ENCODE assay signal across 22 cellular contexts in genomic region chr22:27003301-27003700, GRCh38.
DNase-seq lines count a peak whose midpoint lies in the region; FAIRE-seq and TF ChIP-seq lines count a peak whose summit lies in the region.
"Had no signal": no experiment of that assay in that cellular context is flagged by ENCODE, and none has a peak within 500 bp of the region (broad histone marks: within the 10 kb centered on the region; RNA-seq: fewer than 3 reads in every experiment).

No MANE protein-coding gene starts in this region.

- H3K9me3 ChIP-seq in SJCRH30 (replicated peaks) (no peaks in the 10 kb centered on the region), H1 (ENCODE audit: insufficient read depth in 2 of 2, low read depth in 1 of 2, low read length in 1 of 2) (peaks cover 7% of the 10 kb centered on the region in 2 experiments), neural progenitor cell (ENCODE audit: low read depth) (no peaks in the 10 kb centered on the region), tibial artery (no peaks in the 10 kb centered on the region), adrenal gland (replicated peaks in 1 of 3) (no peaks in the 10 kb centered on the region), ascending aorta (no peaks in the 10 kb centered on the region), neuronal stem cell (replicated peaks in 1 of 2; ENCODE audit: control insufficient read depth in 2 of 2, insufficient read depth in 1 of 2, low read depth in 1 of 2, low read length in 2 of 2) (no peaks in the 10 kb centered on the region)
- H3K9me3 ChIP-seq: Caco-2 had no signal

- peaks cover 35% of the 10 kb centered on the region for H3K4me1 Mint-ChIP-seq in neural progenitor cell

- H3K79me2 ChIP-seq in H1 (ENCODE audit: control insufficient read depth in 1 of 2, insufficient read depth in 2 of 2, low read length in 2 of 2) (no peaks in the 10 kb centered on the region), neural progenitor cell (ENCODE audit: low read depth) (no peaks in the 10 kb centered on the region)

- no peak overlapping the region for H2BK12ac ChIP-seq in H1 (ENCODE audit: low read depth, low read length)
- H2BK12ac ChIP-seq in neuronal stem cell (ENCODE audit: low read length), result no peak overlapping the region

- H3K14ac ChIP-seq in H1 (ENCODE audit: insufficient read length) (no peak overlapping the region), neuronal stem cell (ENCODE audit: low read length) (no peak overlapping the region)

- FAIRE-seq in H1 (lab: Jason Lieb, UNC), result no peak
- FAIRE-seq: A204.1, GM12892, GM18507, H54 had no signal

- H3K27me3 ChIP-seq in SJCRH30, result no peaks in the 10 kb centered on the region
- no peaks in the 10 kb centered on the region; a peak in 1 of 7 replicates for H3K27me3 ChIP-seq in H1 (replicated peaks in 1 of 4; ENCODE audit: control insufficient read depth in 3 of 4, extremely low read depth in 1 of 4, insufficient read depth in 3 of 4, low read length in 3 of 4)
- no peaks in the 10 kb centered on the region for H3K27me3 ChIP-seq in neural progenitor cell
- H3K27me3 ChIP-seq in tibial artery, result no peaks in the 10 kb centered on the region
- peaks cover 11% of the 10 kb centered on the region for H3K27me3 ChIP-seq in adrenal gland
- no peaks in the 10 kb centered on the region for H3K27me3 ChIP-seq in ascending aorta
- H3K27me3 ChIP-seq in neuronal stem cell (ENCODE audit: control insufficient read depth in 3 of 3, insufficient read depth in 3 of 3, low read depth in 1 of 3, low read length in 3 of 3), result peaks cover 0 to 6% (median 0%) of the 10 kb centered on the region in 3 experiments

- H3K56ac ChIP-seq in H1 (replicated peaks; ENCODE audit: insufficient read length, low read depth, low read length), result no peak overlapping the region

- H4K91ac ChIP-seq in H1 (replicated peaks; ENCODE audit: insufficient read length, low read length) (no peak overlapping the region), neuronal stem cell (ENCODE audit: low read depth, low read length, poor library complexity) (no peak overlapping the region)

- H2BK20ac ChIP-seq in H1 (ENCODE audit: low read length), result no peak overlapping the region

- H3K18ac ChIP-seq in H1 (ENCODE audit: extremely low read depth, low read length) (no peak overlapping the region), neuronal stem cell (ENCODE audit: low read length) (no peak overlapping the region)

- H3K4me1 ChIP-seq in SJCRH30 (peaks cover 39% of the 10 kb centered on the region), H1 (replicated peaks in 1 of 4; ENCODE audit: control insufficient read depth in 3 of 4, insufficient read depth in 4 of 4, low read length in 3 of 4) (0 out of 7 replicates have a peak, but pooled peaks cover 0 to 2% (median 0%) of the 10 kb centered on the region in 4 experiments), neural progenitor cell (peaks cover 9% of the 10 kb centered on the region), tibial artery (peaks cover 0 to 24% (median 6%) of the 10 kb centered on the region in 4 donors), adrenal gland (replicated peaks in 1 of 2) (no peaks in the 10 kb centered on the region), ascending aorta (no peaks in the 10 kb centered on the region), neuronal stem cell (ENCODE audit: control insufficient read depth in 2 of 2, insufficient read depth in 1 of 2, low read depth in 1 of 2, low read length in 2 of 2) (peaks cover 2 to 4% of the 10 kb centered on the region in 2 donors)
- H3K4me1 ChIP-seq: Caco-2 had no signal

- no peak for TF ChIP-seq EP300 in H1 (IDR thresholded peaks at IDR 0.05; ENCODE audit: borderline replicate concordance in 1 of 2, low read depth in 2 of 2, low read length in 2 of 2)

- intact Hi-C loops in tibial artery (cut with DNase I; ENCODE audit: low total_unique reads), result no loop called here
- intact Hi-C loops in adrenal gland (cut with DNase I), result no loop called here
- intact Hi-C loops in ascending aorta (cut with DNase I), result no loop called here

- no peak overlapping the region for H2BK15ac ChIP-seq in H1 (ENCODE audit: low read length)
- H2BK15ac ChIP-seq in neuronal stem cell (ENCODE audit: low read length), result no peak overlapping the region

- H3F3A ChIP-seq in neural progenitor cell (ENCODE audit: low read depth), result no peaks in the 10 kb centered on the region

- H3K23ac ChIP-seq in H1 (ENCODE audit: insufficient read length) (no peak overlapping the region), neuronal stem cell (ENCODE audit: low read depth, low read length, poor library complexity) (no peak overlapping the region)

- 89% methylated on average over 11 of the region's 11 CpGs; no CpG with 5 or more reads in 1 of the 2 experiments for WGBS in H1 (ENCODE audit: extremely low coverage in 1 of 2, insufficient coverage in 1 of 2, insufficient read length in 1 of 2, insufficient replicate concordance in 2 of 2, low coverage in 1 of 2, low lambda C conversion rate in 2 of 2, missing lambda C conversion rate in 1 of 2), 2 experiments
- WGBS in adrenal gland, 4 donors, result 74 to 81% (median 80%) methylated on average over 11 of the region's 11 CpGs
- WGBS in neuronal stem cell (ENCODE audit: extremely low coverage in 2 of 2, insufficient read length in 2 of 2, insufficient replicate concordance in 1 of 2), 2 donors, result no CpG with 5 or more reads among the region's 11 CpGs

- H4K20me1 ChIP-seq in H1 (replicated peaks in 1 of 2; ENCODE audit: control insufficient read depth in 1 of 2, insufficient read depth in 2 of 2, low read length in 2 of 2) (peaks cover 0 to 1% of the 10 kb centered on the region in 2 experiments), neural progenitor cell (ENCODE audit: low read depth) (no peaks in the 10 kb centered on the region)

- H2BK120ac ChIP-seq in H1 (replicated peaks; ENCODE audit: low read depth, low read length) (no peak overlapping the region), neuronal stem cell (ENCODE audit: low read depth, low read length) (no peak overlapping the region)

- no peak for TF ChIP-seq RAD21 in H1 (IDR thresholded peaks at IDR 0.05 in 1 of 2, conservative IDR thresholded peaks at IDR 0.05 in 1 of 2; ENCODE audit: low read depth in 2 of 2, low read length in 2 of 2)

- POLR2A ChIA-PET in H1 (lab: Charles Lee; ENCODE audit: partially characterized antibody), result no interaction called here

- H3K4me3 Mint-ChIP-seq in neural progenitor cell, result peak overlapping the region; percentile 45
- H3K4me3 Mint-ChIP-seq: CD4-positive, alpha-beta T cell; HFFc6 had no signal

- H4K5ac ChIP-seq in H1 (ENCODE audit: insufficient read length, low read depth, low read length), result no peak overlapping the region

- peaks cover 2% of the 10 kb centered on the region for H3K27me3 Mint-ChIP-seq in neural progenitor cell (ENCODE audit: insufficient read depth, low read depth)
- H3K27me3 Mint-ChIP-seq: CD4-positive, alpha-beta T cell had no signal

- H2BK5ac ChIP-seq in H1 (ENCODE audit: low read depth, low read length) (no peak overlapping the region), neuronal stem cell (ENCODE audit: low read length) (no peak overlapping the region)

- no peaks in the 10 kb centered on the region for H3K36me3 Mint-ChIP-seq in neural progenitor cell

- 0 out of 2 replicates have a peak overlapping the region, but pooled peaks have one; percentile 12 for H2AK5ac ChIP-seq in H1 (ENCODE audit: low read depth, low read length)
- no peak overlapping the region for H2AK5ac ChIP-seq in neuronal stem cell (ENCODE audit: low read depth, low read length)

- H4K8ac ChIP-seq in H1 (ENCODE audit: extremely low read depth, insufficient read depth, low read length) (no peak overlapping the region), neuronal stem cell (ENCODE audit: low read depth, low read length) (no peak overlapping the region)

- H3K36me3 ChIP-seq in SJCRH30 (no peaks in the 10 kb centered on the region), H1 (ENCODE audit: control insufficient read depth in 2 of 4, insufficient read depth in 4 of 4, low read length in 3 of 4) (no peaks in the 10 kb centered on the region; a peak in 1 of 8 replicates), neural progenitor cell (no peaks in the 10 kb centered on the region), tibial artery (no peaks in the 10 kb centered on the region), adrenal gland (replicated peaks in 1 of 2) (no peaks in the 10 kb centered on the region), ascending aorta (no peaks in the 10 kb centered on the region), neuronal stem cell (replicated peaks in 1 of 2; ENCODE audit: control insufficient read depth in 2 of 2, insufficient read depth in 2 of 2, low read length in 2 of 2) (no peaks in the 10 kb centered on the region)

- peaks cover 2% of the 10 kb centered on the region; the same call in 1 of the 2 replicates for H3K23me2 ChIP-seq in H1 (ENCODE audit: low read depth, low read length)

- no peaks in the 10 kb centered on the region for H3K79me1 ChIP-seq in H1 (ENCODE audit: low read depth, low read length)
- H3K79me1 ChIP-seq in neuronal stem cell (ENCODE audit: low read depth, low read length), result no peaks in the 10 kb centered on the region

- no peak for TF ChIP-seq CTCF in H1 (IDR thresholded peaks at IDR 0.05; ENCODE audit: control extremely low read depth in 1 of 3, insufficient read depth in 1 of 3, low read depth in 1 of 3, low read length in 3 of 3)
- TF ChIP-seq CTCF in neural progenitor cell (IDR thresholded peaks at IDR 0.05), result no peak
- no peak for TF ChIP-seq CTCF in tibial artery (IDR thresholded peaks at IDR 0.05)
- no peak for TF ChIP-seq CTCF in adrenal gland (IDR thresholded peaks at IDR 0.05)
- no peak for TF ChIP-seq CTCF in ascending aorta (IDR thresholded peaks at IDR 0.05)

- peak overlapping the region; percentile 8; the same call in 1 of the 2 replicates for H2AFZ ChIP-seq in H1 (ENCODE audit: low read length)
- no peak overlapping the region for H2AFZ ChIP-seq in neural progenitor cell (replicated peaks)
- no peak overlapping the region for H2AFZ ChIP-seq in neuronal stem cell (ENCODE audit: low read length)

- H3K27ac Mint-ChIP-seq in neural progenitor cell, result peak overlapping the region; percentile 73
- H3K27ac Mint-ChIP-seq: CD4-positive, alpha-beta T cell; HFFc6 had no signal

- CTCF ChIA-PET in H1 (lab: Charles Lee; ENCODE audit: partially characterized antibody), result no interaction called here

- H3K9ac ChIP-seq in H1 (replicated peaks in 1 of 4; ENCODE audit: extremely low read depth in 1 of 4, low read depth in 3 of 4, low read length in 3 of 4), result no peak overlapping the region
- no peak overlapping the region for H3K9ac ChIP-seq in neural progenitor cell
- H3K9ac ChIP-seq in neuronal stem cell (ENCODE audit: low read depth, low read length, poor library complexity), result no peak overlapping the region

- H3K27ac ChIP-seq in SJCRH30 (peak overlapping the region; percentile 91), H1 (ENCODE audit: low read depth, low read length) (no peak overlapping the region), neural progenitor cell (no peak overlapping the region), tibial artery (peak overlapping the region; percentile 8 to 29), adrenal gland (no peak overlapping the region), ascending aorta (no peak overlapping the region), neuronal stem cell (replicated peaks; ENCODE audit: low read length) (no peak overlapping the region)
- H3K27ac ChIP-seq: C4-2B, HL-60 had no signal

- H3K4me3 ChIP-seq in SJCRH30 (peak overlapping the region; percentile 36), H1 (ENCODE audit: extremely low read depth in 1 of 4, insufficient read depth in 2 of 4, low read depth in 3 of 4, low read length in 4 of 4) (no peak overlapping the region), neural progenitor cell (no peak overlapping the region), tibial artery (no peak overlapping the region), adrenal gland (no peak overlapping the region), ascending aorta (no peak overlapping the region), neuronal stem cell (ENCODE audit: low read length in 2 of 2) (no peak overlapping the region)

- DNase-seq in SJCRH30, result peak; percentile 88 to 90
- no peak for DNase-seq in H1 (ENCODE audit: low read depth in 1 of 2, low spot score in 2 of 2)
- no peak for DNase-seq in neural progenitor cell (ENCODE audit: low spot score)
- no peak for DNase-seq in tibial artery
- DNase-seq in AML-193 (lab: John Stamatoyannopoulos, UW), result no peak
- no peak for DNase-seq in adrenal gland
- DNase-seq in ascending aorta (ENCODE audit: low spot score in 2 of 2), result no peak
- DNase-seq in neuronal stem cell (ENCODE audit: low spot score), result no peak
- DNase-seq: ACHN; Caco-2; CD4-positive, alpha-beta T cell; DMS153; DMS79; GDM1; HCEC 1CT; HFFc6 had no signal

- H3K9me3 Mint-ChIP-seq in neural progenitor cell, result no peaks in the 10 kb centered on the region
- H3K9me3 Mint-ChIP-seq: CD4-positive, alpha-beta T cell; HFFc6 had no signal

- H3K4ac ChIP-seq in H1 (replicated peaks; ENCODE audit: insufficient read length, low read depth, low read length) (no peak overlapping the region), neuronal stem cell (ENCODE audit: low read length) (no peak overlapping the region)

- H3K4me2 ChIP-seq in H1 (ENCODE audit: insufficient read depth in 1 of 2, low read depth in 2 of 2, low read length in 2 of 2), result no peak overlapping the region
- no peak overlapping the region for H3K4me2 ChIP-seq in neural progenitor cell
- H3K4me2 ChIP-seq in neuronal stem cell (ENCODE audit: insufficient read depth, low read length, poor library complexity, severe bottlenecking), result no peak overlapping the region

- TF ChIP-seq POLR2A in H1 (IDR thresholded peaks at IDR 0.05; ENCODE audit: control extremely low read depth in 1 of 2, low read depth in 2 of 2, low read length in 2 of 2) (no peak), adrenal gland (IDR thresholded peaks at IDR 0.05) (no peak)

Comparison
In these comparisons a context has a peak if more than half of its experiments do, and no peak if none do; other contexts are left out.
1. DNase-seq: peak in SJCRH30 (2 of 2); none in H1 (0 of 2), neural progenitor cell (single experiment), tibial artery (0 of 2), AML-193 (0 of 2), adrenal gland (0 of 7), ascending aorta (0 of 2) and neuronal stem cell (single experiment).
2. H3K27ac ChIP-seq: peak in SJCRH30 (single experiment) and tibial artery (2 of 2); none in H1 (single experiment), neural progenitor cell (single experiment), adrenal gland (0 of 5), ascending aorta (0 of 2) and neuronal stem cell (single experiment).